In the genomic region with DNA sequence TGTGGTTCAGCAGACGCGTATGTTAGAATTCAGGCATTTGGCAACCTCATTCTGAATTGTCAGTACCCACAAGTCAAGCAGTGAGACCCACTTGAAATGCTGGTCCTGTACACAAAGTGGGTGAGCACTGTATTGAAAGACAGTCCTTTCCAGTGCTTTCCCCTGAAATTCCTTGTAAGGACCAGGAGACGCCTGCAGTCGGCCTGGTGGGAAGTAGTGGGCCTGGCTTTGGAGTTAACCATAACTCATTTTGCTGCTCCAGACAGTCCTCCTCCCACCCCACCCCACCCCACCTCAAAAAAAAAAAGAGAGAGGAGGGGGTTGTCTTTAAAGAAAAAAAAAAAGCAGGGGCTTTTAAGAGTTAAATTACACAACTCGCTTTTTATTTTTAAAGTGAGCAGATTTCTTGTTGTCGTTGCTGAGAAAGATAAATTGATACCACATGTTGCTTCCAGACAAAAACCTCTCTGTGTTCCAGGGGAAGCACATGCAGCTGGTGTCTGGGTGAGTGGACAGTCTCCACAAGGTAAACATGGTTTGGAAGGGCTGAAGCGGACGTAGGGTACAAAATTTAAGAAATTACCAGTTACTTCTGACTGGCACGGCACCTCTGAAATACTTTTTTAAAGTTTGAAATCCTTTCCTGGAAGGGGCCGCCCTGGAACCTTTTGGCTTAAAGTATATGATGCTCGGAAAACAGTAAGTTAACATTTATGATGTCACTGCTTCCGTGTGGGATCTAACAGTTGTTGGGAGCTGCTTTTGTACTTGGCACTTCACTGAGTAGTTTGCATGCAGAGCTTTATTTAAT, we compare ENCODE assay signal across 8 cellular contexts.
DNase-seq lines count a peak whose midpoint lies in the region; ATAC-seq and TF ChIP-seq lines count a peak whose summit lies in the region.

No MANE protein-coding gene starts in this region.

- TF ChIP-seq CTCF in AG10803 (conservative IDR thresholded peaks at IDR 0.05; ENCODE audit: low read length) (no peak), progenitor cell of endocrine pancreas (IDR thresholded peaks at IDR 0.05; ENCODE audit: unreplicated experiment) (no peak)

- H3K27me3 Mint-ChIP-seq in progenitor cell of endocrine pancreas = no peaks in the 10 kb centered on the region

- H3K4me3 ChIP-seq in AG10803 (ENCODE audit: low read length) (peak overlapping the region; percentile 15), SJCRH30 (peak overlapping the region; percentile 62)

- peak; percentile 89 for DNase-seq in AG10803 (ENCODE audit: low read depth)
- DNase-seq in SJCRH30 = peak; percentile 80 to 89
- peak; percentile 72 for DNase-seq in foreskin melanocyte
- no peak for DNase-seq in progenitor cell of endocrine pancreas (ENCODE audit: low spot score, unreplicated experiment)
- DNase-seq in posterior cingulate gyrus = no peak
- no peak for DNase-seq in stimulated activated CD4-positive, alpha-beta T cell treated with anti-CD3 and anti-CD28 coated beads, Interleukin-2, amount 100 ng/mL, for 24 hours
- DNase-seq in DMS79 treated with DMSO at 0.1 percent for 48 hours (lab: John Stamatoyannopoulos, UW) = no peak

- H3K4me3 Mint-ChIP-seq in progenitor cell of endocrine pancreas (ENCODE audit: low read depth) = peak overlapping the region; percentile 47

- H3K36me3 ChIP-seq in SJCRH30 = no peaks in the 10 kb centered on the region

- H3K4me1 ChIP-seq in SJCRH30 = peaks cover 59% of the 10 kb centered on the region

- peaks cover 5% of the 10 kb centered on the region for H3K9me3 Mint-ChIP-seq in progenitor cell of endocrine pancreas (ENCODE audit: low read depth)

- H3K4me1 Mint-ChIP-seq in progenitor cell of endocrine pancreas (ENCODE audit: low read depth) = peaks cover 40% of the 10 kb centered on the region

- no peaks in the 10 kb centered on the region for H3K9me3 ChIP-seq in SJCRH30 (replicated peaks)

- intact Hi-C loops in posterior cingulate gyrus (cut with DNase I) = loop anchor here (10.0 kb wide), 1 partner anchor 91 kb away; a partner anchor contains a TSS

- peak overlapping the region; percentile 99 for H3K27ac ChIP-seq in SJCRH30

- H3K27ac Mint-ChIP-seq in progenitor cell of endocrine pancreas = peak overlapping the region; percentile 95

- peaks cover 3% of the 10 kb centered on the region for H3K36me3 Mint-ChIP-seq in progenitor cell of endocrine pancreas (ENCODE audit: insufficient read depth)

- no peak for ATAC-seq in GM19452 (IDR thresholded peaks at IDR 0.05; ENCODE audit: unreplicated experiment)

- H3K27me3 ChIP-seq in SJCRH30 = no peaks in the 10 kb centered on the region

Comparison
In these comparisons a context has a peak if more than half of its experiments do, and no peak if none do; other contexts are left out.
1. DNase-seq: peak in AG10803 (single experiment), SJCRH30 (2 of 2) and foreskin melanocyte (single experiment); none in progenitor cell of endocrine pancreas (single experiment), posterior cingulate gyrus (0 of 10), stimulated activated CD4-positive, alpha-beta T cell treated with anti-CD3 and anti-CD28 coated beads, Interleukin-2, amount 100 ng/mL, for 24 hours (0 of 2) and DMS79 treated with DMSO at 0.1 percent for 48 hours (single experiment).